Comparison of ENCODE assay signal across 1 cellular context in the genomic region with DNA sequence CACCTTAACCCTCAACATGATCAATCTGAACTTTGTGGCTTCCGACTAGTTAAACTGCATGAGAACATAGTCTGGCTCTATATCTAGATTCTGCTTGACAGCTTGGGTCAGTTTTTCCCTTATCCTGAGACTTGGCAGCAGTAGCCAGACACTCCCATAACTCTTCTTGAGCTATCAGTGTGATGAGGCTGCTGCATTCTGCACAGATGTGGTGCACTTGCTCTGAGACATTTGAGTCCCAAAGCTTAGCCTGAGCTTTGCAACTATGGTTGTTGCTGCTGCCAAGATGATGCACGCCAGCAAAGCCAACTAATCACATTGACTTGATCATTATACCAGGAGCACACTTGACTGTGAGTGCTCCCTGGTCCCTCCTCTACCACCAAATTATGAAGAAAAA.
TF ChIP-seq lines count a peak whose summit lies in the region.

No MANE protein-coding gene starts in this region.

TF ChIP-seq in K562, 482 proteins besides CTCF, POLR2A, EP300 and RAD21 (continued from another document):
- TF ChIP-seq, protein P1, sequence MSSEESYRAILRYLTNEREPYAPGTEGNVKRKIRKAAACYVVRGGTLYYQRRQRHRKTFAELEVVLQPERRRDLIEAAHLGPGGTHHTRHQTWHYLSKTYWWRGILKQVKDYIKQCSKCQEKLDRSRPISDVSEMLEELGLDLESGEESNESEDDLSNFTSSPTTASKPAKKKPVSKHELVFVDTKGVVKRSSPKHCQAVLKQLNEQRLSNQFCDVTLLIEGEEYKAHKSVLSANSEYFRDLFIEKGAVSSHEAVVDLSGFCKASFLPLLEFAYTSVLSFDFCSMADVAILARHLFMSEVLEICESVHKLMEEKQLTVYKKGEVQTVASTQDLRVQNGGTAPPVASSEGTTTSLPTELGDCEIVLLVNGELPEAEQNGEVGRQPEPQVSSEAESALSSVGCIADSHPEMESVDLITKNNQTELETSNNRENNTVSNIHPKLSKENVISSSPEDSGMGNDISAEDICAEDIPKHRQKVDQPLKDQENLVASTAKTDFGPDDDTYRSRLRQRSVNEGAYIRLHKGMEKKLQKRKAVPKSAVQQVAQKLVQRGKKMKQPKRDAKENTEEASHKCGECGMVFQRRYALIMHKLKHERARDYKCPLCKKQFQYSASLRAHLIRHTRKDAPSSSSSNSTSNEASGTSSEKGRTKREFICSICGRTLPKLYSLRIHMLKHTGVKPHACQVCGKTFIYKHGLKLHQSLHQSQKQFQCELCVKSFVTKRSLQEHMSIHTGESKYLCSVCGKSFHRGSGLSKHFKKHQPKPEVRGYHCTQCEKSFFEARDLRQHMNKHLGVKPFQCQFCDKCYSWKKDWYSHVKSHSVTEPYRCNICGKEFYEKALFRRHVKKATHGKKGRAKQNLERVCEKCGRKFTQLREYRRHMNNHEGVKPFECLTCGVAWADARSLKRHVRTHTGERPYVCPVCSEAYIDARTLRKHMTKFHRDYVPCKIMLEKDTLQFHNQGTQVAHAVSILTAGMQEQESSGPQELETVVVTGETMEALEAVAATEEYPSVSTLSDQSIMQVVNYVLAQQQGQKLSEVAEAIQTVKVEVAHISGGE (CRISPR knock-in tag; IDR thresholded peaks at IDR 0.05), result no peak
- TF ChIP-seq ZNF121 (CRISPR knock-in tag; conservative IDR thresholded peaks at IDR 0.05), result no peak
- no peak for TF ChIP-seq FOXM1 (IDR thresholded peaks at IDR 0.05; ENCODE audit: low read depth)
- TF ChIP-seq FOXM1 (CRISPR knock-in tag; IDR thresholded peaks at IDR 0.05; ENCODE audit: low read depth), result no peak
- TF ChIP-seq RBM15 (IDR thresholded peaks at IDR 0.05; ENCODE audit: insufficient read depth, low read length), result no peak
- TF ChIP-seq RBM25 (IDR thresholded peaks at IDR 0.05; ENCODE audit: low read depth, low read length, severe bottlenecking), result no peak
- TF ChIP-seq SIX5 (IDR thresholded peaks at IDR 0.05; ENCODE audit: borderline replicate concordance in 1 of 2, insufficient read depth in 1 of 2, low read depth in 1 of 2, low read length in 2 of 2), result no peak
- no peak for TF ChIP-seq SOX6 (IDR thresholded peaks at IDR 0.05)
- TF ChIP-seq YY1 (IDR thresholded peaks at IDR 0.05; ENCODE audit: borderline replicate concordance in 1 of 3, control insufficient read depth in 1 of 3, extremely low read depth in 1 of 3, insufficient read depth in 3 of 3, insufficient read length in 1 of 3, insufficient replicate concordance in 2 of 3, low read depth in 1 of 3, low read length in 2 of 3), result no peak
- no peak for TF ChIP-seq COPS2 (conservative IDR thresholded peaks at IDR 0.05)
